Comparison of ENCODE assay signal across 38 cellular contexts in genomic region chr11:45173064-45173463, GRCh38.
"Had no signal": no experiment of that assay in that cellular context is flagged by ENCODE, and none has a peak within 500 bp of the region (broad histone marks: within the 10 kb centered on the region; RNA-seq: fewer than 3 reads in every experiment).

No MANE protein-coding gene starts in this region.

- FAIRE-seq: kidney, TTC549 had no signal

- DNase-seq: activated CD4-positive, alpha-beta memory T cell treated with anti-CD3 and anti-CD28 coated beads for 36 hours; activated CD4-positive, alpha-beta T cell treated with anti-CD3 and anti-CD28 coated beads, Interleukin-2, amount 10 ng/mL, durations not matched to agents 24 days and 14 days; activated CD4-positive, CD25-positive, alpha-beta regulatory T cell treated with anti-CD3 and anti-CD28 coated beads, Interleukin-2, amount 50 U/mL, for 72 hours; activated CD8-positive, alpha-beta memory T cell treated with anti-CD3 and anti-CD28 coated beads, Interleukin-2, amount 50 U/mL, for 4 hours; activated gamma-delta T cell; activated naive CD4-positive, alpha-beta T cell treated with anti-CD3 and anti-CD28 coated beads, Interleukin-2, amount 10 ng/mL, durations not matched to agents 7 days and 5 days; activated naive CD8-positive, alpha-beta T cell treated with anti-CD3 and anti-CD28 coated beads, Interleukin-2, amount 10 ng/mL, durations not matched to agents 7 days and 5 days; activated T-cell treated with anti-CD3 and anti-CD28 coated beads, Interleukin-2, amount 50 U/mL, for 24 hours; cerebellar nuclear complex; cortex of kidney; effector memory CD8-positive, alpha-beta T cell; foreskin fibroblast; head of caudate nucleus; hippocampal formation; kidney; left lung; mesendoderm; nephron progenitor cell; ovary; retina; stimulated activated CD4-positive, alpha-beta T cell treated with anti-CD3 and anti-CD28 coated beads, Interleukin-4, amount 100 ng/mL, for 24 hours; stimulated activated naive CD8-positive, alpha-beta T cell treated with anti-CD3 and anti-CD28 coated beads, Interleukin-15, amount 100 ng/mL, for 72 hours; substantia nigra; T-helper 9 cell; upper lobe of left lung had no signal

- H3K9me3 Mint-ChIP-seq: activated CD4-positive, alpha-beta memory T cell treated with anti-CD3 and anti-CD28 coated beads for 36 hours; activated CD4-positive, alpha-beta T cell treated with anti-CD3 and anti-CD28 coated beads, Interleukin-2, amount 10 ng/mL, durations not matched to agents 24 days and 14 days; activated naive CD4-positive, alpha-beta T cell treated with anti-CD3 and anti-CD28 coated beads, Interleukin-2, amount 10 ng/mL, durations not matched to agents 7 days and 5 days; activated naive CD8-positive, alpha-beta T cell treated with anti-CD3 and anti-CD28 coated beads, Interleukin-2, amount 10 ng/mL, durations not matched to agents 7 days and 5 days; activated T-cell treated with anti-CD3 and anti-CD28 coated beads, Interleukin-2, amount 50 U/mL, for 24 hours; brain; effector memory CD8-positive, alpha-beta T cell; nephron progenitor cell; stimulated activated memory B cell treated with anti-CD40 and anti-IgM and Interleukin-4, amounts not matched to agents 10 μg/mL and 1 μg/mL and 100 μg/mL, for 72 hours; stimulated activated naive CD8-positive, alpha-beta T cell treated with anti-CD3 and anti-CD28 coated beads, Interleukin-15, amount 100 ng/mL, for 72 hours; T-helper 1 cell treated with Interleukin-12 subunit alpha and Interleukin-12 subunit beta and Interleukin-4 antibody, amounts not matched to agents 30 μg/mL and 1 μg/mL, for 36 hours had no signal

- ATAC-seq: effector memory CD8-positive, alpha-beta T cell; left lung; sciatic nerve; stimulated activated memory B cell treated with anti-CD40 and anti-IgM and Interleukin-4, amounts not matched to agents 10 μg/mL and 1 μg/mL and 100 μg/mL, for 72 hours; stimulated activated naive CD8-positive, alpha-beta T cell treated with anti-CD3 and anti-CD28 coated beads, Interleukin-15, amount 100 ng/mL, for 72 hours had no signal

- H3K27me3 ChIP-seq: ascending aorta, cardiac muscle cell, left lung, ovary, upper lobe of left lung, vagina had no signal

- H3K36me3 ChIP-seq: ascending aorta, cardiac muscle cell, left lung, neutrophil, ovary, prostate gland, upper lobe of left lung, vagina had no signal

- H3K4me3 Mint-ChIP-seq: activated CD4-positive, alpha-beta memory T cell treated with anti-CD3 and anti-CD28 coated beads for 36 hours; activated CD4-positive, alpha-beta T cell treated with anti-CD3 and anti-CD28 coated beads, Interleukin-2, amount 10 ng/mL, durations not matched to agents 24 days and 14 days; activated naive CD4-positive, alpha-beta T cell treated with anti-CD3 and anti-CD28 coated beads, Interleukin-2, amount 10 ng/mL, durations not matched to agents 7 days and 5 days; activated naive CD8-positive, alpha-beta T cell treated with anti-CD3 and anti-CD28 coated beads, Interleukin-2, amount 10 ng/mL, durations not matched to agents 7 days and 5 days; activated T-cell treated with anti-CD3 and anti-CD28 coated beads, Interleukin-2, amount 50 U/mL, for 24 hours; brain; effector memory CD8-positive, alpha-beta T cell; nephron progenitor cell; stimulated activated memory B cell treated with anti-CD40 and anti-IgM and Interleukin-4, amounts not matched to agents 10 μg/mL and 1 μg/mL and 100 μg/mL, for 72 hours; stimulated activated naive CD8-positive, alpha-beta T cell treated with anti-CD3 and anti-CD28 coated beads, Interleukin-15, amount 100 ng/mL, for 72 hours; T-helper 1 cell treated with Interleukin-12 subunit alpha and Interleukin-12 subunit beta and Interleukin-4 antibody, amounts not matched to agents 30 μg/mL and 1 μg/mL, for 36 hours had no signal

- H3K9me3 ChIP-seq: ascending aorta, left lung, neutrophil, ovary, prostate gland, upper lobe of left lung, vagina had no signal

- H3K36me3 Mint-ChIP-seq: activated CD4-positive, alpha-beta memory T cell treated with anti-CD3 and anti-CD28 coated beads for 36 hours; activated naive CD4-positive, alpha-beta T cell treated with anti-CD3 and anti-CD28 coated beads, Interleukin-2, amount 10 ng/mL, durations not matched to agents 7 days and 5 days; activated naive CD8-positive, alpha-beta T cell treated with anti-CD3 and anti-CD28 coated beads, Interleukin-2, amount 10 ng/mL, durations not matched to agents 7 days and 5 days; brain had no signal

- H3K4me3 ChIP-seq: ascending aorta, cardiac muscle cell, left lung, lung, ovary, prostate gland, skin epidermis, upper lobe of left lung, vagina had no signal

- H3K4me1 ChIP-seq: left lung, prostate gland had no signal

- H3K27ac ChIP-seq: ascending aorta, cardiac muscle cell, left lung, neutrophil, ovary, prostate gland, skin epidermis, upper lobe of left lung, vagina, VCaP had no signal

- H3K4me1 Mint-ChIP-seq: activated CD4-positive, alpha-beta T cell treated with anti-CD3 and anti-CD28 coated beads, Interleukin-2, amount 10 ng/mL, durations not matched to agents 24 days and 14 days; activated naive CD4-positive, alpha-beta T cell treated with anti-CD3 and anti-CD28 coated beads, Interleukin-2, amount 10 ng/mL, durations not matched to agents 7 days and 5 days had no signal

- H3K27me3 Mint-ChIP-seq: brain had no signal

- H3K27ac Mint-ChIP-seq: activated CD4-positive, alpha-beta memory T cell treated with anti-CD3 and anti-CD28 coated beads for 36 hours; activated CD4-positive, alpha-beta T cell treated with anti-CD3 and anti-CD28 coated beads, Interleukin-2, amount 10 ng/mL, durations not matched to agents 24 days and 14 days; activated naive CD4-positive, alpha-beta T cell treated with anti-CD3 and anti-CD28 coated beads, Interleukin-2, amount 10 ng/mL, durations not matched to agents 7 days and 5 days; activated naive CD8-positive, alpha-beta T cell treated with anti-CD3 and anti-CD28 coated beads, Interleukin-2, amount 10 ng/mL, durations not matched to agents 7 days and 5 days; activated T-cell treated with anti-CD3 and anti-CD28 coated beads, Interleukin-2, amount 50 U/mL, for 24 hours; brain; effector memory CD8-positive, alpha-beta T cell; nephron progenitor cell; stimulated activated memory B cell treated with anti-CD40 and anti-IgM and Interleukin-4, amounts not matched to agents 10 μg/mL and 1 μg/mL and 100 μg/mL, for 72 hours; stimulated activated naive CD8-positive, alpha-beta T cell treated with anti-CD3 and anti-CD28 coated beads, Interleukin-15, amount 100 ng/mL, for 72 hours; T-helper 1 cell treated with Interleukin-12 subunit alpha and Interleukin-12 subunit beta and Interleukin-4 antibody, amounts not matched to agents 30 μg/mL and 1 μg/mL, for 36 hours had no signal
